ENCODE assay signal across 8 cellular contexts in the genomic region with DNA sequence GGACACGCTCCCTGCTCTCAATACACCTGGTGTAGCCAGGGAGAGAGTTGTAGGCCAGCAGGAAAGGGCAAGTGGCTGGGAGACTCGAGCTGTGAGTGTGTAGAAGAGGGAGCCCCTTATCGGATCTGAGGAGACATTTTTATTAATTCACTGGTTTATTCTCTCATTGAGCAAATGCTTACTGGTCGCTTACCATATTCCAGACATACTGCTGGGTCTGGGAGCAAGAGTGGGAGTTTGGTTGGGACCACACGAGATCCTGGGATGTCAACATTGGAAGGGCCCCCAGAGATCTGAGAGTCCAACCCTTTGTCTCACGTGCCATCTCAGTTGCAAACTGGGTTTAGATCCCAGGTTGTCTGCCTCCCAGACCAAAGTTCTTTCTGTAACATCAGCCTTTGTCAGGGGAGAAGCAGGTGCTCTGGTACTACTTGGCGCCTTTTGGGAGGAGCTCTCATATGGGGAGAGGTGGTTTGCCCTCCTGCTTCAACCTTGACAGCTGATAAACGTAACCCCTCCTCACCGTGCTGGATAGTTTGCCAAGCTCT. TPM values are rescaled to one million over a fixed set of nuclear protein-coding genes. Genes with fewer than 3 reads are reported as not detected.
DNase-seq lines count a peak whose midpoint lies in the region; ATAC-seq and TF ChIP-seq lines count a peak whose summit lies in the region.

No MANE protein-coding gene starts in this region.

- peaks cover 52% of the 10 kb centered on the region for H3K36me3 Mint-ChIP-seq in activated T-cell treated with anti-CD3 and anti-CD28 coated beads, Interleukin-2, amount 50 U/mL, for 24 hours (ENCODE audit: low read depth)
- peaks cover 20% of the 10 kb centered on the region for H3K36me3 Mint-ChIP-seq in activated naive CD8-positive, alpha-beta T cell treated with anti-CD3 and anti-CD28 coated beads for 36 hours

- no peaks in the 10 kb centered on the region for H3K9me3 ChIP-seq in tibial artery

- H3K27ac ChIP-seq in layer of hippocampus (ENCODE audit: low read depth, low read length) (peak overlapping the region; percentile 80), tibial artery (peak overlapping the region; percentile 88 to 92)

- H3K27me3 ChIP-seq in layer of hippocampus (ENCODE audit: control insufficient read depth, insufficient read depth, low read length) (peaks cover 4% of the 10 kb centered on the region), tibial artery (peaks cover 0 to 20% of the 10 kb centered on the region in 2 donors)

- peak overlapping the region; percentile 97 for H3K4me3 Mint-ChIP-seq in activated T-cell treated with anti-CD3 and anti-CD28 coated beads, Interleukin-2, amount 50 U/mL, for 24 hours
- peak overlapping the region; percentile 96 for H3K4me3 Mint-ChIP-seq in activated naive CD8-positive, alpha-beta T cell treated with anti-CD3 and anti-CD28 coated beads for 36 hours

- ATAC-seq in GM19035 (IDR thresholded peaks at IDR 0.05; ENCODE audit: unreplicated experiment), result no peak

- peak overlapping the region; percentile 74 to 88 for H3K4me3 ChIP-seq in tibial artery

- no peaks in the 10 kb centered on the region for H3K9me3 Mint-ChIP-seq in activated T-cell treated with anti-CD3 and anti-CD28 coated beads, Interleukin-2, amount 50 U/mL, for 24 hours
- no peaks in the 10 kb centered on the region for H3K9me3 Mint-ChIP-seq in activated naive CD8-positive, alpha-beta T cell treated with anti-CD3 and anti-CD28 coated beads for 36 hours

- H3K27me3 Mint-ChIP-seq in activated T-cell treated with anti-CD3 and anti-CD28 coated beads, Interleukin-2, amount 50 U/mL, for 24 hours, result no peaks in the 10 kb centered on the region
- no peaks in the 10 kb centered on the region for H3K27me3 Mint-ChIP-seq in activated naive CD8-positive, alpha-beta T cell treated with anti-CD3 and anti-CD28 coated beads for 36 hours

- peaks cover 16 to 34% (median 18%) of the 10 kb centered on the region in 3 donors for H3K36me3 ChIP-seq in tibial artery

- H3K4me1 Mint-ChIP-seq in activated T-cell treated with anti-CD3 and anti-CD28 coated beads, Interleukin-2, amount 50 U/mL, for 24 hours (ENCODE audit: low read depth), result peaks cover 48% of the 10 kb centered on the region
- H3K4me1 Mint-ChIP-seq in activated naive CD8-positive, alpha-beta T cell treated with anti-CD3 and anti-CD28 coated beads for 36 hours, result peaks cover 32% of the 10 kb centered on the region

- no peak for TF ChIP-seq CTCF in tibial artery (IDR thresholded peaks at IDR 0.05)

- intact Hi-C loops in tibial artery (cut with DNase I; ENCODE audit: low total_unique reads), result no loop called here

- H3K27ac Mint-ChIP-seq in activated T-cell treated with anti-CD3 and anti-CD28 coated beads, Interleukin-2, amount 50 U/mL, for 24 hours, result peak overlapping the region; percentile 97
- H3K27ac Mint-ChIP-seq in activated naive CD8-positive, alpha-beta T cell treated with anti-CD3 and anti-CD28 coated beads for 36 hours, result peak overlapping the region; percentile 95

- peaks cover 0 to 46% (median 28%) of the 10 kb centered on the region in 4 donors for H3K4me1 ChIP-seq in tibial artery

- no peak for DNase-seq in activated T-cell treated with anti-CD3 and anti-CD28 coated beads, Interleukin-2, amount 50 U/mL, for 24 hours
- DNase-seq in activated T-cell treated with anti-CD3 and anti-CD28 coated beads for 4 hours (no peak), tibial artery (no peak), HK-2 (ENCODE audit: unreplicated experiment) (no peak)
- DNase-seq in activated naive CD8-positive, alpha-beta T cell treated with anti-CD3 and anti-CD28 coated beads for 36 hours, result no peak
- DNase-seq in effector CD8-positive, alpha-beta T cell (lab: John Stamatoyannopoulos, UW), result no peak

RNA-seq across cellular contexts. Expression of gene TMEM222, which starts 0.7 kb away (rescaled TPM):
- 10 to 100 TPM; 38.3 to 41.0 TPM for total RNA-seq in activated naive CD8-positive, alpha-beta T cell treated with anti-CD3 and anti-CD28 coated beads for 36 hours

RNA-seq across cellular contexts. Expression of gene SYTL1, which starts 19.2 kb away (rescaled TPM):
- 10 to 100 TPM; 39.6 to 45.5 TPM for total RNA-seq in activated naive CD8-positive, alpha-beta T cell treated with anti-CD3 and anti-CD28 coated beads for 36 hours

RNA-seq across cellular contexts. Expression of gene MAP3K6, which starts 44.1 kb away (rescaled TPM):
- total RNA-seq in activated naive CD8-positive, alpha-beta T cell treated with anti-CD3 and anti-CD28 coated beads for 36 hours, result 1 to 10 TPM; 3.0 to 4.5 TPM

RNA-seq across cellular contexts. Expression of gene FCN3, which starts 52.0 kb away (rescaled TPM):
- not detected for total RNA-seq in activated naive CD8-positive, alpha-beta T cell treated with anti-CD3 and anti-CD28 coated beads for 36 hours
